ENCODE assay signal across 16 cellular contexts in genomic region chr21:28229811-28230210, GRCh38.
A peak's percentile ranks its signal among the peaks of the same experiment; 100 is the strongest.
DNase-seq lines count a peak whose midpoint lies in the region; ATAC-seq lines count a peak whose summit lies in the region.
"Had no signal": no experiment of that assay in that cellular context is flagged by ENCODE, and none has a peak within 500 bp of the region (broad histone marks: within the 10 kb centered on the region; RNA-seq: fewer than 3 reads in every experiment).

No MANE protein-coding gene starts in this region.

- no peak overlapping the region for H2BK5ac ChIP-seq in mesenchymal stem cell (ENCODE audit: low read depth, low read length, poor library complexity, severe bottlenecking)

- no peaks in the 10 kb centered on the region for H3K9me3 ChIP-seq in mesenchymal stem cell (ENCODE audit: control insufficient read depth, low read length)
- H3K9me3 ChIP-seq: BLaER1 had no signal

- H3K4me2 ChIP-seq in mesenchymal stem cell (ENCODE audit: low read length, poor library complexity, severe bottlenecking) = no peak overlapping the region
- H3K4me2 ChIP-seq: BLaER1 had no signal

- H3K14ac ChIP-seq in mesenchymal stem cell (ENCODE audit: low read length in 2 of 2) = no peak overlapping the region

- no peak overlapping the region for H2AK5ac ChIP-seq in mesenchymal stem cell (ENCODE audit: low read length, severe bottlenecking)

- peak overlapping the region; percentile 71 for H3K9ac ChIP-seq in mesenchymal stem cell (ENCODE audit: low read length)
- H3K9ac ChIP-seq: BLaER1 had no signal

- H3K79me1 ChIP-seq in mesenchymal stem cell (replicated peaks; ENCODE audit: low read length, poor library complexity, severe bottlenecking) = no peaks in the 10 kb centered on the region

- H3K27me3 ChIP-seq in mesenchymal stem cell (ENCODE audit: control insufficient read depth in 1 of 2, insufficient read depth in 1 of 2, low read length in 2 of 2) = no peaks in the 10 kb centered on the region
- H3K27me3 ChIP-seq: BLaER1 had no signal

- no peak overlapping the region for H2BK120ac ChIP-seq in mesenchymal stem cell (ENCODE audit: low read depth, low read length)

- no peak overlapping the region for H2BK15ac ChIP-seq in mesenchymal stem cell (ENCODE audit: low read depth, poor library complexity, severe bottlenecking)

- no peak overlapping the region for H3K23ac ChIP-seq in mesenchymal stem cell (ENCODE audit: low read length in 2 of 2)

- H3K4me1 ChIP-seq in mesenchymal stem cell (ENCODE audit: control insufficient read depth, insufficient read depth, low read depth, low read length) = no peaks in the 10 kb centered on the region
- H3K4me1 ChIP-seq: BLaER1 had no signal

- H3K36me3 ChIP-seq in mesenchymal stem cell (ENCODE audit: control insufficient read depth in 1 of 2, insufficient read depth in 2 of 2, low read depth in 1 of 2, low read length in 2 of 2) = no peaks in the 10 kb centered on the region
- H3K36me3 ChIP-seq: BLaER1 had no signal

- ATAC-seq in GM19328 (IDR thresholded peaks at IDR 0.05; ENCODE audit: unreplicated experiment) = no peak
- ATAC-seq: stimulated activated naive CD8-positive, alpha-beta T cell treated with anti-CD3 and anti-CD28 coated beads, Interleukin-15, Interleukin-2, amounts not matched to agents 100 U/mL and 50 U/mL, for 24 hours had no signal

- H3K4ac ChIP-seq in mesenchymal stem cell (ENCODE audit: low read depth in 1 of 2, low read length in 2 of 2) = no peak overlapping the region

- no peak overlapping the region for H4K91ac ChIP-seq in mesenchymal stem cell (ENCODE audit: low read length)

- DNase-seq in CD1c-positive myeloid dendritic cell (ENCODE audit: extremely low spot score) (peak; percentile 23), OCI-M1 (lab: John Stamatoyannopoulos, UW) (peak; percentile 39), dermis blood vessel endothelial cell (peak; percentile 1), mesenchymal stem cell (peak; percentile 83), NCI-H2227 (lab: John Stamatoyannopoulos, UW; ENCODE audit: unreplicated experiment) (no peak), NCI-H69 (lab: John Stamatoyannopoulos, UW) (no peak), KG1 (lab: John Stamatoyannopoulos, UW) (no peak)
- DNase-seq: glutamatergic neuron; left cardiac atrium; NCI-H1105 treated with DMSO at 0.1 percent for 48 hours; NCI-H510A treated with DMSO at 0.1 percent for 48 hours; Right ventricle myocardium superior; stimulated activated naive CD8-positive, alpha-beta T cell treated with anti-CD3 and anti-CD28 coated beads, Interleukin-15, Interleukin-2, amounts not matched to agents 100 U/mL and 50 U/mL, for 24 hours had no signal

- no peak overlapping the region for H4K8ac ChIP-seq in mesenchymal stem cell (ENCODE audit: low read length)

- H2AFZ ChIP-seq in mesenchymal stem cell (ENCODE audit: low read depth, low read length) = no peak overlapping the region

- H3K4me3 ChIP-seq in mesenchymal stem cell (ENCODE audit: insufficient read depth in 1 of 2, low read depth in 1 of 2, low read length in 2 of 2) = no peak overlapping the region
- H3K4me3 ChIP-seq: BLaER1 had no signal

- no peak overlapping the region for H3K27ac ChIP-seq in mesenchymal stem cell (ENCODE audit: low read length, poor library complexity, severe bottlenecking)
- H3K27ac ChIP-seq: BLaER1, VCaP had no signal

- 32% methylated on average over 2 of the region's 4 CpGs for WGBS in mesenchymal stem cell

- no peak overlapping the region for H2BK12ac ChIP-seq in mesenchymal stem cell (ENCODE audit: low read length in 2 of 2)

- H3K18ac ChIP-seq in mesenchymal stem cell (ENCODE audit: low read depth in 1 of 2, low read length in 2 of 2) = no peak overlapping the region

Comparison
In these comparisons a context has a peak if more than half of its experiments do, and no peak if none do; other contexts are left out.
1. DNase-seq: peak in CD1c-positive myeloid dendritic cell (single experiment), OCI-M1 (single experiment), dermis blood vessel endothelial cell (single experiment) and mesenchymal stem cell (single experiment); none in NCI-H2227 (single experiment), NCI-H69 (single experiment) and KG1 (single experiment).